1 cellular context compared by ENCODE assay signal in the genomic region with DNA sequence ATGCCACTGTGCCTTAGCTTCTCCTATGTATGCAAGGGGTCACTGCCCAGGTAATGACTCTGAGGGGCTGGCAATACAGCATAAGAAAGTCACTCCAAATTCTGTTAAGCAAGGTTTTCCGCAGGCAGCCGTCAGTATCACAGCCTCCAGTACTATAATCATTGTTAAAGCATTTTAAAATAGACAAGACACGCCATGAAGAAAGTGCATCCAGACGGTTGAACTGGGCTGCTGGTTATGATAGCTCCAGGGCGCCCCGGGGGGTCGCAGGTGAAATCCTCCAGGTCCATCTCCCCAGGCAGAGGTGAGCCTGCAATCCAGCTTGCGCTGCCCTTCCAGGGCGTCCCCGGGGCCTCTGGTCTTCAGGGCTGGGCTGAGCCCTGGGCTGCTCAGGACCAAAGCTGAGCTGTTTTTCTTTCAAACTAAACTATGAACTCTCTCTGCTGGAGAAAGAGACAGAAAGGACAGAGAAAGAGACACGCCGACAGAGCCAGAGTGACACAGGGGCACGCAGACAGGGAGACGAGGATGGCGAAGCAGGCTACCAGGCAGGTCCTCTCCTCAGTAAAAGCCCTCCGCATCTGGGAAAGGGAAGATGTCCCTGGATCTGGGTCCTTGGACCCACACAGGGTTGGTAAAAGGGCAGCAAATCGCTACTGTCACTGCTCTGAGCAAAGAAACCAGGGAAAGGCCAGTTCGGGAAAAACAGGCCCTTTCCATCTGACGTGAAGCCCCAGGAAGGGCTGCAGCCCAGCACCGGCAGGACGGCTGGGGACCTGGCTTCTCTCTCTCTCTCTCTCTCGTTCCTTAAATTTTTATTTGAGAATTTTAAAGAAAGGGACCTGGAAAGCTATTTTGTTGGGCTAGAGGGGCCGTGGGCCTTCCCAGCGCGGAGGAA.
TF ChIP-seq lines count a peak whose summit lies in the region.

No MANE protein-coding gene starts in this region.

TF ChIP-seq in GM23338, 12 proteins besides CTCF, POLR2A, EP300 and RAD21 (continued from another document):
- TF ChIP-seq, protein P1, sequence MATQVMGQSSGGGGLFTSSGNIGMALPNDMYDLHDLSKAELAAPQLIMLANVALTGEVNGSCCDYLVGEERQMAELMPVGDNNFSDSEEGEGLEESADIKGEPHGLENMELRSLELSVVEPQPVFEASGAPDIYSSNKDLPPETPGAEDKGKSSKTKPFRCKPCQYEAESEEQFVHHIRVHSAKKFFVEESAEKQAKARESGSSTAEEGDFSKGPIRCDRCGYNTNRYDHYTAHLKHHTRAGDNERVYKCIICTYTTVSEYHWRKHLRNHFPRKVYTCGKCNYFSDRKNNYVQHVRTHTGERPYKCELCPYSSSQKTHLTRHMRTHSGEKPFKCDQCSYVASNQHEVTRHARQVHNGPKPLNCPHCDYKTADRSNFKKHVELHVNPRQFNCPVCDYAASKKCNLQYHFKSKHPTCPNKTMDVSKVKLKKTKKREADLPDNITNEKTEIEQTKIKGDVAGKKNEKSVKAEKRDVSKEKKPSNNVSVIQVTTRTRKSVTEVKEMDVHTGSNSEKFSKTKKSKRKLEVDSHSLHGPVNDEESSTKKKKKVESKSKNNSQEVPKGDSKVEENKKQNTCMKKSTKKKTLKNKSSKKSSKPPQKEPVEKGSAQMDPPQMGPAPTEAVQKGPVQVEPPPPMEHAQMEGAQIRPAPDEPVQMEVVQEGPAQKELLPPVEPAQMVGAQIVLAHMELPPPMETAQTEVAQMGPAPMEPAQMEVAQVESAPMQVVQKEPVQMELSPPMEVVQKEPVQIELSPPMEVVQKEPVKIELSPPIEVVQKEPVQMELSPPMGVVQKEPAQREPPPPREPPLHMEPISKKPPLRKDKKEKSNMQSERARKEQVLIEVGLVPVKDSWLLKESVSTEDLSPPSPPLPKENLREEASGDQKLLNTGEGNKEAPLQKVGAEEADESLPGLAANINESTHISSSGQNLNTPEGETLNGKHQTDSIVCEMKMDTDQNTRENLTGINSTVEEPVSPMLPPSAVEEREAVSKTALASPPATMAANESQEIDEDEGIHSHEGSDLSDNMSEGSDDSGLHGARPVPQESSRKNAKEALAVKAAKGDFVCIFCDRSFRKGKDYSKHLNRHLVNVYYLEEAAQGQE (IDR thresholded peaks at IDR 0.05; ENCODE audit: unreplicated experiment), result no peak
- peak; percentile 9 for TF ChIP-seq EZH2phosphoT487 (IDR thresholded peaks at IDR 0.05; ENCODE audit: unreplicated experiment)
- no peak for TF ChIP-seq ZNF331 (CRISPR knock-in tag; IDR thresholded peaks at IDR 0.05; ENCODE audit: low read depth)
- no peak for TF ChIP-seq JUNB (IDR thresholded peaks at IDR 0.05; ENCODE audit: unreplicated experiment)
